Comparison of ENCODE assay signal across 8 cellular contexts in the genomic region with DNA sequence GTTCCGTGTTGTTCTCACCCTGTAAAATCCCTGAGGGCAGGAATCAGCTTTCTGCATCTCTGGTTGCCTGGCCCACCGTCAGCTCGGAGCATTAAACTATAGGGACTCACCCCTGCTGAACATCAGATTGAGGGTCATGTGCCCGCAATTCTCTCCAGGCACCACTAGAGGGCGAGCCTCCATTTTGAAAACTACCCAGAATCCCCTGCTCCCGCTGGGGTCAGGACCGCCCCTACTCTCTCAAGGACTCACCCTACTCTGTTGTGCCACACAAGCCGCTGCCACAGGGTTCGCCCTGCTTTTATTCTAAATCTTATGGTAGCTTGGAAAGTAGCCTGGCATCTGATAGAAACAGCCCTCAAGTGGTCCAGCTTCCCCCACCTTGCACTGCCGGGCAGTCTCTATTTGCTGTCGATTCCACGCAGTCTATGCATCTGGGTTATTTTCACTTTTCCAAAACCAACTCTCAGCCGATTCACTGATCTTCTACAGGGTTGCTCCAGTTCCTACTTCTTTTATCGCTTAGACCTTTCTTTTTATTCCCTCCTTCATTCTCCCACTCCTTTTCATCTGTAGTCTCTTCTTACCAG.
A peak's percentile ranks its signal among the peaks of the same experiment; 100 is the strongest.
DNase-seq lines count a peak whose midpoint lies in the region; ATAC-seq and TF ChIP-seq lines count a peak whose summit lies in the region.

No MANE protein-coding gene starts in this region.

- POLR2A ChIA-PET in CD4-positive, alpha-beta T cell (lab: Charles Lee) = no interaction called here

- intact Hi-C loops in CD4-positive, alpha-beta T cell (cut with DNase I, micrococcal nuclease) = loop anchor here (2.0 to 10.0 kb wide), 4 partner anchors 384 to 1754 kb away; no protein-coding TSS in a partner anchor

- CTCF ChIA-PET in CD4-positive, alpha-beta T cell (lab: Charles Lee) = interaction anchor here (1.2 kb wide), 1 partner anchor 384 kb away, joined by 3 read pairs; no protein-coding TSS in a partner anchor

- peaks cover 3% of the 10 kb centered on the region for H3K27me3 Mint-ChIP-seq in CD4-positive, alpha-beta T cell

- no peaks in the 10 kb centered on the region for H3K9me3 Mint-ChIP-seq in CD4-positive, alpha-beta T cell

- H3K27me3 ChIP-seq in CD4-positive, alpha-beta T cell (ENCODE audit: control insufficient read depth, insufficient read depth, low read length) = no peaks in the 10 kb centered on the region

- no peaks in the 10 kb centered on the region for H3K9me3 ChIP-seq in CD4-positive, alpha-beta T cell (ENCODE audit: control insufficient read depth, low read length)

- ATAC-seq in CD4-positive, alpha-beta T cell (ENCODE audit: poor library complexity) = no peak
- ATAC-seq in GM19035 (IDR thresholded peaks at IDR 0.05; ENCODE audit: unreplicated experiment) (peak; percentile 77), HG03469 (IDR thresholded peaks at IDR 0.05; ENCODE audit: unreplicated experiment) (peak; percentile 72), GM21423 (IDR thresholded peaks at IDR 0.05; ENCODE audit: unreplicated experiment) (no peak), GM18517 (IDR thresholded peaks at IDR 0.05; ENCODE audit: unreplicated experiment) (no peak)

- peak; percentile 73 for TF ChIP-seq CTCF in CD4-positive, alpha-beta T cell (IDR thresholded peaks at IDR 0.05)

- H3K4me3 Mint-ChIP-seq in CD4-positive, alpha-beta T cell = no peak overlapping the region

- peak in 1 of 10 experiments; percentile 3 for DNase-seq in CD4-positive, alpha-beta T cell
- peak; percentile 9 for DNase-seq in activated CD4-positive, alpha-beta T cell treated with anti-CD3 and anti-CD28 coated beads, Interleukin-2, amount 50 U/mL, for 1 hour
- DNase-seq in kidney tubule cell (ENCODE audit: low spot score) (peak; percentile 15), A172 (ENCODE audit: low spot score) (no peak)

- no peaks in the 10 kb centered on the region for H3K4me1 Mint-ChIP-seq in CD4-positive, alpha-beta T cell (ENCODE audit: low read depth)

- H3K27ac Mint-ChIP-seq in CD4-positive, alpha-beta T cell = no peak overlapping the region

- H3K36me3 Mint-ChIP-seq in CD4-positive, alpha-beta T cell (ENCODE audit: low read depth) = no peaks in the 10 kb centered on the region

- H3K27ac ChIP-seq in CD4-positive, alpha-beta T cell (ENCODE audit: low read depth, low read length) = no peak overlapping the region

Comparison
In these comparisons a context has a peak if more than half of its experiments do, and no peak if none do; other contexts are left out.
1. ATAC-seq: peak in GM19035 (single experiment) and HG03469 (single experiment); none in CD4-positive, alpha-beta T cell (single experiment), GM21423 (single experiment) and GM18517 (single experiment).